35 cellular contexts compared by ENCODE assay signal in the genomic region with DNA sequence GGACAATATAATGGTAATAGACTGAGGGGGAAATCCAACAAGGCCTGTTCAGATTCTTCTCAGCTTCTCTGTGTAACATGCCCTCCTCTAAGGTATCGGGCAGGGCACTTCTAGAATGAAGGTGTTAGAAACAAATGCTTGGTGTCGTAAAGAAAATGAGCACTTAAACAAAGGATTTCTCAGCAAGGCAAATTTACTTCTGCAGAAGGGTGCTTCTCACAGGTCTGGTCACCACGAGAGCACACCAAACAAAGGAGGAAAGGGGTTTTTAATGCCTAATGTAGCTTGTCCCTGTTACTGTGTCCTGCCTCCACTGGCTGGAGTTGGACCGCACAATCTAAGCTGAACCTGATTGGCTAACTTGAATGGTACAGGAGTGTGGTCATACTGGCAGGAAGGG.
"Had no signal": no experiment of that assay in that cellular context is flagged by ENCODE, and none has a peak within 500 bp of the region (broad histone marks: within the 10 kb centered on the region; RNA-seq: fewer than 3 reads in every experiment).

No MANE protein-coding gene starts in this region.

- H3K36me3 ChIP-seq: MG63 had no signal

- DNase-seq: Karpas-422, Kasumi-1, MG63, MM.1S, MV-4-11, NCI-H1048, NCI-H1092, NCI-H1092 treated with DMSO at 0.1 percent for 48 hours, NCI-H1105, NCI-H1105 treated with DMSO at 0.1 percent for 48 hours, NCI-H1417, NCI-H1417 treated with DMSO at 0.1 percent for 48 hours, NCI-H1436, NCI-H1436 treated with DMSO at 0.1 percent for 48 hours, NCI-H146, NCI-H1694, NCI-H1694 treated with DMSO at 0.1 percent for 48 hours, NCI-H187, NCI-H187 treated with DMSO at 0.1 percent for 48 hours, NCI-H1930, NCI-H2029, NCI-H2029 treated with DMSO at 0.1 percent for 48 hours, NCI-H2081, NCI-H2081 treated with DMSO at 0.1 percent for 48 hours, NCI-H2107, NCI-H2171, NCI-H2171 treated with DMSO at 0.1 percent for 48 hours, NCI-H2227 treated with DMSO at 0.1 percent for 48 hours, NCI-H226, NCI-H345, NCI-H446, NCI-H446 treated with DMSO at 0.1 percent for 48 hours, NCI-H510A, NCI-H510A treated with DMSO at 0.1 percent for 48 hours, NCI-H524 had no signal

- H3K9me3 ChIP-seq: MG63 had no signal

- H3K4me3 ChIP-seq: MG63 had no signal

- H3K27me3 ChIP-seq: MG63 had no signal
